Comparison of ENCODE assay signal across 8 cellular contexts in genomic region chr19:46078573-46079332, GRCh38. TPM values are rescaled to one million over a fixed set of nuclear protein-coding genes. Genes with fewer than 3 reads are reported as not detected.
DNase-seq lines count a peak whose midpoint lies in the region; TF ChIP-seq lines count a peak whose summit lies in the region.
"Not testable (repeated sequence)": the region's sequence is repeated elsewhere in the genome, so short reads cannot be mapped to it uniquely, and the experiment has no call there.

No MANE protein-coding gene starts in this region.

- not testable (repeated sequence) for H3K4me1 ChIP-seq in OCI-LY1 (ENCODE audit: insufficient read depth, low read length, severe bottlenecking); thymus (ENCODE audit: control insufficient read depth, insufficient read depth, low read length)
- peaks cover 11% of the 10 kb centered on the region for H3K4me1 ChIP-seq in endocrine pancreas (ENCODE audit: control insufficient read depth, insufficient read depth, low read length)
- H3K4me1 ChIP-seq in osteoblast (ENCODE audit: insufficient read depth, low read length) = peaks cover 25% of the 10 kb centered on the region

- not testable (repeated sequence) for H3K4me2 ChIP-seq in OCI-LY1 (ENCODE audit: low read length); osteoblast (ENCODE audit: insufficient read depth, low read length)

- H3K9me3 ChIP-seq in OCI-LY1 (ENCODE audit: low read length); endocrine pancreas (ENCODE audit: control insufficient read depth, low read length); osteoblast (ENCODE audit: low read depth, low read length); thymus (ENCODE audit: control insufficient read depth): not testable (repeated sequence)

- DNase-seq in DMS114 treated with DMSO at 0.1 percent for 48 hours (lab: John Stamatoyannopoulos, UW; ENCODE audit: unreplicated experiment) (peak; percentile 69), HuH-7 (ENCODE audit: low spot score) (peak; percentile 55), iPS-NIHi11 (ENCODE audit: low spot score) (peak; percentile 79), osteoblast (ENCODE audit: insufficient read length, low spot score, missing footprints) (peak; percentile 76)
- DNase-seq in activated T-cell treated with anti-CD3 and anti-CD28 coated beads, Interleukin-2, amount 50 U/mL, for 48 hours = peak; percentile 46 to 58

- H4K20me1 ChIP-seq in OCI-LY1 (ENCODE audit: insufficient read depth, low read length); osteoblast (ENCODE audit: insufficient read depth, low read length): not testable (repeated sequence)

- not testable (repeated sequence) for H3K36me3 ChIP-seq in OCI-LY1 (ENCODE audit: insufficient read depth, low read length); endocrine pancreas (ENCODE audit: control insufficient read depth, insufficient read depth, low read length); osteoblast (ENCODE audit: insufficient read depth, low read length); thymus (ENCODE audit: control insufficient read depth, insufficient read depth)

- not testable (repeated sequence) for H3K4me3 ChIP-seq in OCI-LY1 (ENCODE audit: low read depth, low read length, poor library complexity, severe bottlenecking); osteoblast (ENCODE audit: insufficient read depth, low read length); thymus (ENCODE audit: low read length)
- H3K4me3 ChIP-seq in endocrine pancreas (ENCODE audit: control insufficient read depth, insufficient read depth, low read length) = peak overlapping the region; percentile 33

- H2AFZ ChIP-seq in OCI-LY1 (ENCODE audit: low read length); osteoblast (ENCODE audit: low read length): not testable (repeated sequence)

- not testable (repeated sequence) for H3K9me2 ChIP-seq in OCI-LY1 (ENCODE audit: low read depth, low read length)

- not testable (repeated sequence) for H3K27me3 ChIP-seq in OCI-LY1 (ENCODE audit: insufficient read depth, low read length); endocrine pancreas (ENCODE audit: control insufficient read depth, insufficient read depth, low read length)
- peaks cover 60% of the 10 kb centered on the region for H3K27me3 ChIP-seq in osteoblast (ENCODE audit: insufficient read depth, low read length)
- peaks cover 23% of the 10 kb centered on the region for H3K27me3 ChIP-seq in thymus (ENCODE audit: control insufficient read depth, insufficient read depth)

- H3K79me2 ChIP-seq in OCI-LY1 (ENCODE audit: insufficient read depth, low read length); osteoblast (ENCODE audit: insufficient read depth, low read length): not testable (repeated sequence)

- peak; percentile 50 for TF ChIP-seq CTCF in OCI-LY1 (IDR thresholded peaks at IDR 0.05; ENCODE audit: low read length)
- TF ChIP-seq CTCF in osteoblast (IDR thresholded peaks at IDR 0.05; ENCODE audit: extremely low read depth, low read depth, low read length) = peak; percentile 62

- H3F3A ChIP-seq in OCI-LY1 (ENCODE audit: insufficient read depth, low read length) = not testable (repeated sequence)

- not testable (repeated sequence) for H3K9ac ChIP-seq in OCI-LY1 (ENCODE audit: low read length); endocrine pancreas (ENCODE audit: control insufficient read depth, insufficient read depth, low read length)

- H3K27ac ChIP-seq in OCI-LY1 (ENCODE audit: low read depth, low read length, poor library complexity, severe bottlenecking); osteoblast (ENCODE audit: low read depth, low read length): not testable (repeated sequence)
- H3K27ac ChIP-seq in thymus (ENCODE audit: low read depth) = peak overlapping the region; percentile 92

- 37% methylated on average over 42 of the region's 71 CpGs for WGBS in thymus

RNA-seq across cellular contexts. Expression of gene IGFL4, which starts 38.0 kb away (rescaled TPM):
- total RNA-seq in osteoblast = not detected in 2 replicates
- 0.16 TPM for polyA plus RNA-seq in thymus

RNA-seq across cellular contexts. Expression of gene IGFL3, which starts 45.7 kb away (rescaled TPM):
- not detected in 2 replicates for total RNA-seq in osteoblast
- 0.66 TPM for polyA plus RNA-seq in thymus

RNA-seq across cellular contexts. Expression of gene PGLYRP1, which starts 55.9 kb away (rescaled TPM):
- total RNA-seq in osteoblast = not detected in 2 replicates
- 0.37 TPM for polyA plus RNA-seq in thymus
